Comparison of ENCODE assay signal across 8 cellular contexts in the genomic region with DNA sequence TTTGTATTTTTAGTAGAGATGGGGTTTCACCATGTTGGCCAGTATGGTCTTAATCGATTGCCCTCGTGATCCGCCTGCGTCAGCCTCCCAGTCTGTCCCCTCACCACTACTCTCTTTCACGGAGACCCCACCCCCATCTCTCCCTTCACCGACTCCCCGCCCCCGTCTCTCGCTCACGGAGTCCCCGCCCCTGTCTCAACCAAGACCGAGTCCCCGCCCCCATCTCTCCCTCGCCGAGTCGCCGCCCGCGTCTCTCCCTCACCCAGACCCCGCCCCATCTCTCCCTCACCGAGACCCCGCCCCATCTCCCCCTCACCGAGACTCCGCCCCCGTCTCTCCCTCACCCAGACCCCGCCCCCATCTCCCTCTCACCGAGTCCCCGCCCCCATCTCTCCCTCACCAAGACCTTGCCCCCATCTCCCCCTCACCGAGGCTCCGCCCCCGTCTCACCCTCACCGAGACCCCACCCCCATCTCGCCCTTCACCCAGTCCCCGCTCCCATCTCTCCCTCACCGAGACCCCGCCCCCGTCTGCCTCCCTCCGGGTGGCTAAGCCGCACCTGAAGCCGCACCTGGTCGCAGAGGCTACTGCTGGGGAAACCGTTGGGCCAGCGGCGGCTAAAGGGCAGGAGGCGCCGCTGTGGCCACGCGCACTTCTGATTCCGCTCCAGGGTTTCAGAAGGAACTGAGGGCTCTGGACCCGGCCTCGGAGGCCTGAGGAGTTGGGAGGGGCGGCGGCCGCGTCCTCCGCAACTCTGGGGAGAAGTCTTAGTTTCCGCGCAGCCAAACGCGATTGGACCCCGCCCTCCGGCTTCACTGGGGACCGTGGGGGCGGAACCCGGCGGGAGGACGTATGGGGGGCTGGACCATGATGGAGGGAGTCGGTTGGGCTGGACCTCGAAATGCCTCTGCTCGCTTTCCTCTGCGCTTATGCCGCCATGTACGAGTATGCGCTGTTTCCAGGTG. TPM values are rescaled to one million over a fixed set of nuclear protein-coding genes. Genes with fewer than 3 reads are reported as not detected.
DNase-seq lines count a peak whose midpoint lies in the region; ATAC-seq and TF ChIP-seq lines count a peak whose summit lies in the region.

No MANE protein-coding gene starts in this region.

- H3K36me3 ChIP-seq in Peyer's patch (no peaks in the 10 kb centered on the region), fibroblast of lung (ENCODE audit: control insufficient read depth, insufficient read depth, low read length) (no peaks in the 10 kb centered on the region)
- H3K36me3 ChIP-seq in naive thymus-derived CD4-positive, alpha-beta T cell (ENCODE audit: control insufficient read depth in 2 of 3, insufficient read depth in 3 of 3, low read length in 3 of 3) = no peaks in the 10 kb centered on the region

- H3K79me2 ChIP-seq in fibroblast of lung (ENCODE audit: control insufficient read depth, insufficient read depth, low read length) = no peaks in the 10 kb centered on the region

- TF ChIP-seq POLR2A in Peyer's patch (IDR thresholded peaks at IDR 0.05) = peak; percentile 88 to 94

- peak overlapping the region; percentile 53 to 92 (median 74) for H3K4me3 ChIP-seq in Peyer's patch
- H3K4me3 ChIP-seq in fibroblast of lung (replicated peaks in 1 of 4; ENCODE audit: control extremely low read depth in 1 of 4, insufficient read depth in 1 of 4, low read depth in 3 of 4, low read length in 4 of 4) = peak overlapping the region; percentile 62 to 89 (median 85)
- H3K4me3 ChIP-seq in naive thymus-derived CD4-positive, alpha-beta T cell (ENCODE audit: low read length) = peak overlapping the region; percentile 86

- H3K36me3 Mint-ChIP-seq in activated T-helper 17 cell treated with anti-CD3 and anti-CD28 coated beads, Interleukin-2, amount 50 U/mL, for 72 hours (ENCODE audit: low read depth) = no peaks in the 10 kb centered on the region
- H3K36me3 Mint-ChIP-seq in naive thymus-derived CD4-positive, alpha-beta T cell = peaks cover 0 to 6% (median 2%) of the 10 kb centered on the region in 5 donors
- H3K36me3 Mint-ChIP-seq in stimulated activated memory B cell treated with anti-CD40 and anti-IgM and Interleukin-4, amounts not matched to agents 10 μg/mL and 1 μg/mL and 100 μg/mL, for 72 hours = no peaks in the 10 kb centered on the region

- H3K4me1 Mint-ChIP-seq in activated T-helper 17 cell treated with anti-CD3 and anti-CD28 coated beads, Interleukin-2, amount 50 U/mL, for 72 hours = peaks cover 20% of the 10 kb centered on the region
- H3K4me1 Mint-ChIP-seq in naive thymus-derived CD4-positive, alpha-beta T cell = peaks cover 10 to 37% (median 27%) of the 10 kb centered on the region in 7 donors
- peaks cover 28% of the 10 kb centered on the region for H3K4me1 Mint-ChIP-seq in stimulated activated memory B cell treated with anti-CD40 and anti-IgM and Interleukin-4, amounts not matched to agents 10 μg/mL and 1 μg/mL and 100 μg/mL, for 72 hours

- CTCF ChIA-PET in naive thymus-derived CD4-positive, alpha-beta T cell (lab: Charles Lee) = interaction anchor here (0.7 kb wide), 1 partner anchor 23 kb away, joined by 5 read pairs; no protein-coding TSS in a partner anchor

- in situ Hi-C loops in KBM-7 (cut with MboI; ENCODE audit: low pct_unique_long_range_greater_than_20kb, low sequenced_read_pairs) = no loop called here

- H3K27ac Mint-ChIP-seq in activated T-helper 17 cell treated with anti-CD3 and anti-CD28 coated beads, Interleukin-2, amount 50 U/mL, for 72 hours = peak overlapping the region; percentile 96
- H3K27ac Mint-ChIP-seq in naive thymus-derived CD4-positive, alpha-beta T cell = peak overlapping the region; percentile 83 to 99 (median 94)
- peak overlapping the region; percentile 97 for H3K27ac Mint-ChIP-seq in stimulated activated memory B cell treated with anti-CD40 and anti-IgM and Interleukin-4, amounts not matched to agents 10 μg/mL and 1 μg/mL and 100 μg/mL, for 72 hours

- DNase-seq in D341Med (ENCODE audit: low spot score) (peak; percentile 94), KBM-7 (peak; percentile 95), Peyer's patch (peak; percentile 98 to 100 (median 99)), fibroblast of lung (ENCODE audit: low read depth in 2 of 2) (peak; percentile 91 to 97)
- DNase-seq in naive thymus-derived CD4-positive, alpha-beta T cell = peak; percentile 81 to 97 (median 92)

- no peaks in the 10 kb centered on the region for H4K20me1 ChIP-seq in fibroblast of lung (ENCODE audit: control insufficient read depth, extremely low read depth, insufficient read depth, low read length)

- peak overlapping the region; percentile 82 for H3K4me2 ChIP-seq in fibroblast of lung (ENCODE audit: extremely low read depth, insufficient read depth, low read length)

- H3K27me3 ChIP-seq in Peyer's patch (no peaks in the 10 kb centered on the region), fibroblast of lung (ENCODE audit: control insufficient read depth, insufficient read depth, low read length) (no peaks in the 10 kb centered on the region)
- no peaks in the 10 kb centered on the region for H3K27me3 ChIP-seq in naive thymus-derived CD4-positive, alpha-beta T cell (ENCODE audit: control insufficient read depth in 2 of 2, insufficient read depth in 2 of 2, low read length in 2 of 2)

- H3K4me3 Mint-ChIP-seq in activated T-helper 17 cell treated with anti-CD3 and anti-CD28 coated beads, Interleukin-2, amount 50 U/mL, for 72 hours = peak overlapping the region; percentile 93
- peak overlapping the region; percentile 73 to 95 (median 88) for H3K4me3 Mint-ChIP-seq in naive thymus-derived CD4-positive, alpha-beta T cell
- peak overlapping the region; percentile 88 for H3K4me3 Mint-ChIP-seq in stimulated activated memory B cell treated with anti-CD40 and anti-IgM and Interleukin-4, amounts not matched to agents 10 μg/mL and 1 μg/mL and 100 μg/mL, for 72 hours

- peak overlapping the region; percentile 90 for H2AFZ ChIP-seq in fibroblast of lung (ENCODE audit: low read length)

- H3K27ac ChIP-seq in Peyer's patch (peak overlapping the region; percentile 89 to 100 (median 98)), fibroblast of lung (ENCODE audit: insufficient read depth, low read length) (peak overlapping the region; percentile 90)
- H3K27ac ChIP-seq in naive thymus-derived CD4-positive, alpha-beta T cell (ENCODE audit: low read depth, low read length) = peak overlapping the region; percentile 80

- ATAC-seq in GM21528 (IDR thresholded peaks at IDR 0.05; ENCODE audit: low FRiP score, unreplicated experiment) = peak; percentile 72
- peak; percentile 88 for ATAC-seq in activated T-helper 17 cell treated with anti-CD3 and anti-CD28 coated beads, Interleukin-2, amount 50 U/mL, for 72 hours (replicated peaks)
- peak; percentile 92 for ATAC-seq in naive thymus-derived CD4-positive, alpha-beta T cell
- peak; percentile 93 for ATAC-seq in stimulated activated memory B cell treated with anti-CD40 and anti-IgM and Interleukin-4, amounts not matched to agents 10 μg/mL and 1 μg/mL and 100 μg/mL, for 72 hours

- peak overlapping the region; percentile 87 for H3K9ac ChIP-seq in fibroblast of lung (ENCODE audit: insufficient read depth, low read length)

- H3K9me3 Mint-ChIP-seq in activated T-helper 17 cell treated with anti-CD3 and anti-CD28 coated beads, Interleukin-2, amount 50 U/mL, for 72 hours = no peaks in the 10 kb centered on the region
- peaks cover 0 to 3% (median 0%) of the 10 kb centered on the region in 11 donors for H3K9me3 Mint-ChIP-seq in naive thymus-derived CD4-positive, alpha-beta T cell
- no peaks in the 10 kb centered on the region for H3K9me3 Mint-ChIP-seq in stimulated activated memory B cell treated with anti-CD40 and anti-IgM and Interleukin-4, amounts not matched to agents 10 μg/mL and 1 μg/mL and 100 μg/mL, for 72 hours

- POLR2A ChIA-PET in naive thymus-derived CD4-positive, alpha-beta T cell (lab: Charles Lee) = interaction anchor here (0.7 to 1.0 kb wide), 3 partner anchors 17 to 344 kb away, joined by 3 to 5 read pairs (median 3); a partner anchor contains a TSS

- H3K9me3 ChIP-seq in Peyer's patch (no peaks in the 10 kb centered on the region), fibroblast of lung (ENCODE audit: control insufficient read depth, insufficient read depth, low read depth, low read length) (no peaks in the 10 kb centered on the region)
- H3K9me3 ChIP-seq in naive thymus-derived CD4-positive, alpha-beta T cell (ENCODE audit: control insufficient read depth in 2 of 3, low read length in 3 of 3) = no peaks in the 10 kb centered on the region

- TF ChIP-seq CTCF in Peyer's patch (IDR thresholded peaks at IDR 0.05) = no peak
- TF ChIP-seq CTCF in fibroblast of lung (conservative IDR thresholded peaks at IDR 0.05 in 1 of 2, IDR thresholded peaks at IDR 0.05 in 1 of 2; ENCODE audit: low read depth in 1 of 2, low read length in 2 of 2) = no peak

- H3K27me3 Mint-ChIP-seq in activated T-helper 17 cell treated with anti-CD3 and anti-CD28 coated beads, Interleukin-2, amount 50 U/mL, for 72 hours = no peaks in the 10 kb centered on the region
- H3K27me3 Mint-ChIP-seq in naive thymus-derived CD4-positive, alpha-beta T cell = no peaks in the 10 kb centered on the region
- no peaks in the 10 kb centered on the region for H3K27me3 Mint-ChIP-seq in stimulated activated memory B cell treated with anti-CD40 and anti-IgM and Interleukin-4, amounts not matched to agents 10 μg/mL and 1 μg/mL and 100 μg/mL, for 72 hours

- peaks cover 0 to 17% (median 0%) of the 10 kb centered on the region in 4 donors for H3K4me1 ChIP-seq in Peyer's patch
- H3K4me1 ChIP-seq in fibroblast of lung (ENCODE audit: control insufficient read depth, extremely low read depth, insufficient read depth, low read length) = no peaks in the 10 kb centered on the region
- peaks cover 5 to 9% of the 10 kb centered on the region in 2 donors for H3K4me1 ChIP-seq in naive thymus-derived CD4-positive, alpha-beta T cell (ENCODE audit: control insufficient read depth in 2 of 2, insufficient read depth in 2 of 2, low read length in 2 of 2)

- intact Hi-C loops in naive thymus-derived CD4-positive, alpha-beta T cell (cut with micrococcal nuclease) = loop anchor here (1.0 to 2.0 kb wide), 6 partner anchors 8 to 476 kb away; a partner anchor contains a TSS

RNA-seq across cellular contexts. Expression of a gene that starts 17.1 kb away (rescaled TPM):
- total RNA-seq in Peyer's patch (10 to 100 TPM in 3 of 4 donors, 1 to 10 TPM in 1; 6.8 to 20.6 (median 14.8) TPM), fibroblast of lung (11.8 and 20.8 TPM in 2 replicates)
- 1 to 10 TPM; 3.8 to 8.4 TPM for total RNA-seq in activated T-helper 17 cell treated with anti-CD3 and anti-CD28 coated beads, Interleukin-2, amount 50 U/mL, for 72 hours
- 6.2 and 7.4 TPM in 2 replicates for polyA plus RNA-seq in fibroblast of lung
- polyA plus RNA-seq in fibroblast of lung (2012) = 4.8 and 5.6 TPM in 2 replicates
- 1.7 and 5.7 TPM in 2 replicates for polyA minus RNA-seq in fibroblast of lung (ENCODE audit: low replicate concordance)
- 10 to 100 TPM in 3 of 5 experiments, 1 to 10 TPM in 2; 5.1 to 24.8 (median 13.0) TPM for total RNA-seq in naive thymus-derived CD4-positive, alpha-beta T cell
- polyA plus RNA-seq in naive thymus-derived CD4-positive, alpha-beta T cell = 10 to 100 TPM in 1 of 2 donors, 1 to 10 TPM in 1; 6.2 to 10.0 TPM

RNA-seq across cellular contexts. Expression of a gene that starts 33.2 kb away (rescaled TPM):
- total RNA-seq in Peyer's patch = 10 to 100 TPM; 39.8 to 87.9 (median 70.8) TPM
- total RNA-seq in activated T-helper 17 cell treated with anti-CD3 and anti-CD28 coated beads, Interleukin-2, amount 50 U/mL, for 72 hours = 10 to 100 TPM; 23.6 to 27.2 TPM
- total RNA-seq in fibroblast of lung = 13.9 and 23.1 TPM in 2 replicates
- polyA plus RNA-seq in fibroblast of lung = 20.3 and 20.7 TPM in 2 replicates
- 22.1 and 23.2 TPM in 2 replicates for polyA plus RNA-seq in fibroblast of lung (2012)
- 16.3 and 17.5 TPM in 2 replicates for polyA minus RNA-seq in fibroblast of lung (ENCODE audit: low replicate concordance)
- total RNA-seq in naive thymus-derived CD4-positive, alpha-beta T cell = 10 to 100 TPM; 16.8 to 36.2 (median 34.0) TPM
- 10 to 100 TPM in 1 of 2 donors, 1 to 10 TPM in 1; 8.5 to 16.1 TPM for polyA plus RNA-seq in naive thymus-derived CD4-positive, alpha-beta T cell

RNA-seq across cellular contexts. Expression of a gene that starts 42.1 kb away (rescaled TPM):
- 100 to 1,000 TPM; 177 to 258 (median 207) TPM for total RNA-seq in Peyer's patch
- 100 to 1,000 TPM; 247 to 395 TPM for total RNA-seq in activated T-helper 17 cell treated with anti-CD3 and anti-CD28 coated beads, Interleukin-2, amount 50 U/mL, for 72 hours
- total RNA-seq in fibroblast of lung = 151 and 154 TPM in 2 replicates
- polyA plus RNA-seq in fibroblast of lung = 1,038 and 1,336 TPM in 2 replicates
- 594 and 704 TPM in 2 replicates for polyA plus RNA-seq in fibroblast of lung (2012)
- 55.7 and 76.6 TPM in 2 replicates for polyA minus RNA-seq in fibroblast of lung (ENCODE audit: low replicate concordance)
- 100 to 1,000 TPM; 182 to 375 (median 198) TPM for total RNA-seq in naive thymus-derived CD4-positive, alpha-beta T cell
- 100 to 1,000 TPM; 613 to 717 TPM for polyA plus RNA-seq in naive thymus-derived CD4-positive, alpha-beta T cell

RNA-seq across cellular contexts. Expression of a gene that starts 49.5 kb away (rescaled TPM):
- total RNA-seq in Peyer's patch (10 to 100 TPM; 35.7 to 89.1 (median 61.1) TPM), fibroblast of lung (76.8 and 98.8 TPM in 2 replicates)
- 10 to 100 TPM; 62.0 to 93.1 TPM for total RNA-seq in activated T-helper 17 cell treated with anti-CD3 and anti-CD28 coated beads, Interleukin-2, amount 50 U/mL, for 72 hours
- polyA plus RNA-seq in fibroblast of lung = 33.4 and 54.1 TPM in 2 replicates
- 72.9 and 116 TPM in 2 replicates for polyA plus RNA-seq in fibroblast of lung (2012)
- 10.7 and 22.7 TPM in 2 replicates for polyA minus RNA-seq in fibroblast of lung (ENCODE audit: low replicate concordance)
- total RNA-seq in naive thymus-derived CD4-positive, alpha-beta T cell = 10 to 100 TPM; 41.4 to 93.2 (median 61.1) TPM
- polyA plus RNA-seq in naive thymus-derived CD4-positive, alpha-beta T cell = 10 to 100 TPM; 88.9 to 94.7 TPM

Comparison
In these comparisons a context has a peak if more than half of its experiments do, and no peak if none do; other contexts are left out.
1. Peak in every context shown above with its lines: DNase-seq, ATAC-seq, H3K4me3 ChIP-seq and H3K27ac ChIP-seq.